ENCODE assay signal across 1 cellular context in genomic region chr6:32151885-32152311, GRCh38.
TF ChIP-seq lines count a peak whose summit lies in the region.

Gene PRRT1, minus strand, starts transcription at chr6:32151939. Its CDS starts 112 bp downstream, at chr6:32151827.

TF ChIP-seq in GM23338, 12 proteins besides CTCF, POLR2A, EP300 and RAD21 (continued from another document):
- no peak for TF ChIP-seq ZNF462 (CRISPR knock-in tag; IDR thresholded peaks at IDR 0.05)
- no peak for TF ChIP-seq ZNF114 (CRISPR knock-in tag; IDR thresholded peaks at IDR 0.05)
- TF ChIP-seq CREB1 (CRISPR knock-in tag; IDR thresholded peaks at IDR 0.05; ENCODE audit: low read depth) = no peak
